20 cellular contexts compared by ENCODE assay signal in the genomic region with DNA sequence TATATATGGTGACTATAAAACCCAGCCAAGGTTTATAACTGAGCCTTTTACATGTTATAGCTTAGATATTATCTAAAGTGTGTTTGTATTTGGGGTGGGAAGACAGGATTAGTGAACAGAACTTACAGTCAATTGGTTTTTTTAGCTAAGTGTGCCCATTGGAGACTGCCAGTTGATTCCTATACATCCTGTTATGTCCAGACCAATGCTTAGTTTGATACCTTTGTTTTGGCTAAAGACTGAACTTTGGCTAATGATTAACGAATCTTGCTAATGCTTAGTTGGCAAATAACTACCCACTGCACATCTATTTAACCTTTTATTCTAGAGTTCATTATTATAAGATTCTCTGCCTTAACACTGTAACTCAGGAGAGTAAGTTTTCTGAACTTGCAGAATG. TPM values are rescaled to one million over a fixed set of nuclear protein-coding genes. Genes with fewer than 3 reads are reported as not detected.
"Had no signal": no experiment of that assay in that cellular context is flagged by ENCODE, and none has a peak within 500 bp of the region (broad histone marks: within the 10 kb centered on the region; RNA-seq: fewer than 3 reads in every experiment).

No MANE protein-coding gene starts in this region.

- DNase-seq: activated B cell treated with CpG ODN at 0.5 μM for 24 hours; activated CD4-positive, alpha-beta memory T cell treated with anti-CD3 and anti-CD28 coated beads for 36 hours; activated CD4-positive, alpha-beta T cell treated with anti-CD3 and anti-CD28 coated beads for 4 hours; activated naive CD4-positive, alpha-beta T cell treated with Interleukin-2 at 50 U/mL for 16 hours; activated naive CD8-positive, alpha-beta T cell treated with anti-CD3 and anti-CD28 coated beads, Interleukin-2, amount 10 ng/mL, durations not matched to agents 7 days and 5 days; body of pancreas; dermis blood vessel endothelial cell; effector memory CD4-positive, alpha-beta T cell; heart right ventricle; immature natural killer cell; lower lobe of right lung; nephron progenitor cell; nucleus accumbens; trophoblast cell had no signal

- FAIRE-seq: endothelial cell of umbilical vein, TTC549 had no signal

- H3K9me3 ChIP-seq: body of pancreas, esophagus muscularis mucosa, gastroesophageal sphincter, heart right ventricle, lower lobe of right lung, right atrium auricular region had no signal

- ATAC-seq: activated CD8-positive, alpha-beta memory T cell treated with anti-CD3 and anti-CD28 coated beads, Interleukin-2, amount 10 ng/mL, durations not matched to agents 7 days and 5 days; body of pancreas; gastroesophageal sphincter; heart right ventricle; lower lobe of right lung had no signal

- H3K4me3 ChIP-seq: body of pancreas, esophagus muscularis mucosa, gastroesophageal sphincter, heart right ventricle, lower lobe of right lung, right atrium auricular region had no signal

- H3K4me1 ChIP-seq: esophagus muscularis mucosa, lower lobe of right lung had no signal

- H3K27ac ChIP-seq: body of pancreas, esophagus muscularis mucosa, gastroesophageal sphincter, heart right ventricle, lower lobe of right lung, right atrium auricular region had no signal

- H3K27me3 ChIP-seq: body of pancreas, esophagus muscularis mucosa, gastroesophageal sphincter, heart right ventricle, right atrium auricular region had no signal

RNA-seq across cellular contexts. Expression of a gene that starts 53.8 kb away (rescaled TPM):
- total RNA-seq: activated B cell treated with CpG ODN at 0.5 μM for 24 hours had no signal
- polyA plus RNA-seq: immature natural killer cell had no signal
